Comparison of ENCODE assay signal across 24 cellular contexts in genomic region chrX:31889028-31889427, GRCh38.
"Had no signal": no experiment of that assay in that cellular context is flagged by ENCODE, and none has a peak within 500 bp of the region (broad histone marks: within the 10 kb centered on the region; RNA-seq: fewer than 3 reads in every experiment).

No MANE protein-coding gene starts in this region.

- H3K27me3 ChIP-seq: neural progenitor cell, neutrophil, right atrium auricular region, suprapubic skin, tibial artery, uterus had no signal

- H3K9me3 ChIP-seq: lower lobe of right lung, neutrophil, psoas muscle, right atrium auricular region, spleen, suprapubic skin, thoracic aorta, tibial artery, uterus had no signal

- H3K36me3 ChIP-seq: lower lobe of right lung, neural progenitor cell, neutrophil, right atrium auricular region, spleen, suprapubic skin, thoracic aorta, tibial artery, uterus had no signal

- H3K27ac ChIP-seq: lower lobe of right lung, neural progenitor cell, neutrophil, parathyroid adenoma, psoas muscle, right atrium auricular region, skin epidermis, spleen, suprapubic skin, thoracic aorta, tibial artery, uterus had no signal

- H3K4me1 ChIP-seq: lower lobe of right lung, parathyroid adenoma, psoas muscle, right atrium auricular region, spleen, suprapubic skin, tibial artery, uterus had no signal

- H3K4me3 ChIP-seq: lower lobe of right lung, neural progenitor cell, psoas muscle, right atrium auricular region, skin epidermis, spleen, suprapubic skin, thoracic aorta, tibial artery, uterus had no signal

- H3K9ac ChIP-seq: neural progenitor cell, parathyroid adenoma had no signal

- H3K79me2 ChIP-seq: parathyroid adenoma had no signal

- H2AFZ ChIP-seq: neural progenitor cell, parathyroid adenoma had no signal

- DNase-seq: left ventricle myocardium superior; lower lobe of right lung; mammary epithelial cell; mesenchymal stem cell; naive B cell; natural killer cell; nephron progenitor cell; occipital lobe; psoas muscle; spleen; stimulated activated CD4-positive, alpha-beta T cell treated with anti-CD3 and anti-CD28 coated beads, Interleukin-4, amount 100 ng/mL, for 24 hours; stimulated activated naive CD4-positive, alpha-beta T cell; tibial artery; trophoblast cell; uterus had no signal

- H3K4me2 ChIP-seq: neural progenitor cell had no signal

- ATAC-seq: left ventricle myocardium superior; lower lobe of right lung; natural killer cell; psoas muscle; sciatic nerve; stimulated activated effector memory CD8-positive, alpha-beta T cell treated with anti-CD3 and anti-CD28 coated beads, Interleukin-12 subunit alpha, Interleukin-12 subunit beta, amount 100 ng/mL, for 72 hours had no signal
